ENCODE assay signal across 8 cellular contexts in genomic region chr15:60585743-60586708, GRCh38.
A peak's percentile ranks its signal among the peaks of the same experiment; 100 is the strongest.
DNase-seq lines count a peak whose midpoint lies in the region; ATAC-seq and TF ChIP-seq lines count a peak whose summit lies in the region.

No MANE protein-coding gene starts in this region.

- H3K4me1 Mint-ChIP-seq in H9 (peaks cover 36 to 64% of the 10 kb centered on the region in 2 experiments), endodermal cell (peaks cover 69% of the 10 kb centered on the region)

- H3K27ac Mint-ChIP-seq in H9 = peak overlapping the region in 2 of 3 experiments; percentile 42 to 69; a peak in 3 of 7 replicates
- peak overlapping the region; percentile 7 for H3K27ac Mint-ChIP-seq in endodermal cell

- H3K4ac ChIP-seq in H9 (ENCODE audit: low read depth, low read length) (no peak overlapping the region), mesendoderm (ENCODE audit: low read depth, low read length) (no peak overlapping the region)

- no peak overlapping the region for H2BK20ac ChIP-seq in H9 (ENCODE audit: low read depth, low read length, poor library complexity, severe bottlenecking)

- H3K4me3 ChIP-seq in WI38 (ENCODE audit: low read depth, low read length) = no peak overlapping the region
- H3K4me3 ChIP-seq in endodermal cell (ENCODE audit: low read length) = no peak overlapping the region
- no peak overlapping the region for H3K4me3 ChIP-seq in mesendoderm (ENCODE audit: low read length)
- no peak overlapping the region for H3K4me3 ChIP-seq in upper lobe of right lung

- H3K4me3 Mint-ChIP-seq in H9 = no peak overlapping the region
- H3K4me3 Mint-ChIP-seq in endodermal cell = no peak overlapping the region

- H3K14ac ChIP-seq in H9 (ENCODE audit: insufficient read depth, low read length) = no peak overlapping the region

- H4K91ac ChIP-seq in H9 (ENCODE audit: insufficient read length, low read depth, low read length) = no peak overlapping the region

- H3K9ac ChIP-seq in H9 (ENCODE audit: extremely low read depth, insufficient read length, low read length) = no peak overlapping the region
- no peak overlapping the region for H3K9ac ChIP-seq in endodermal cell (ENCODE audit: extremely low read depth, low read length, poor library complexity, severe bottlenecking)
- H3K9ac ChIP-seq in mesendoderm (ENCODE audit: low read length) = no peak overlapping the region

- H3T11ph ChIP-seq in H9 (ENCODE audit: low read length) = no peak overlapping the region

- H3K23me2 ChIP-seq in H9 (ENCODE audit: insufficient read length, low read depth, low read length, poor library complexity, severe bottlenecking) = peaks cover 4% of the 10 kb centered on the region

- intact Hi-C loops in upper lobe of right lung (cut with DNase I) = loop anchor here (2.0 kb wide), 1 partner anchor 329 kb away; no protein-coding TSS in a partner anchor

- no peak overlapping the region for H2AFZ ChIP-seq in H9 (ENCODE audit: low read length)

- H3K23ac ChIP-seq in H9 (ENCODE audit: insufficient read length, low read depth, low read length) = no peak overlapping the region
- no peak overlapping the region for H3K23ac ChIP-seq in mesendoderm (ENCODE audit: low read length)

- no peak overlapping the region for H2BK12ac ChIP-seq in H9 (ENCODE audit: insufficient read length, low read depth, low read length)

- WGBS in H9 (ENCODE audit: extremely low coverage, insufficient read length, low lambda C conversion rate) = no CpG with 5 or more reads among the region's 6 CpGs
- 44 to 71% methylated on average over 4 to 6 of the region's 6 CpGs for WGBS in endodermal cell (ENCODE audit: insufficient coverage in 1 of 2, insufficient read length in 1 of 2), 2 experiments
- WGBS in mesendoderm (ENCODE audit: extremely low coverage, insufficient coverage, low lambda C conversion rate) = no CpG with 5 or more reads among the region's 6 CpGs

- H2AK5ac ChIP-seq in H9 (ENCODE audit: insufficient read length, low read length) (no peak overlapping the region), mesendoderm (ENCODE audit: low read length) (peak overlapping the region; percentile 25)

- H3K9me3 ChIP-seq in H9 (ENCODE audit: control insufficient read depth, low read depth, low read length) (no peaks in the 10 kb centered on the region), endodermal cell (ENCODE audit: control insufficient read depth, low read length) (no peaks in the 10 kb centered on the region), upper lobe of right lung (no peaks in the 10 kb centered on the region)

- H4K8ac ChIP-seq in H9 (replicated peaks; ENCODE audit: insufficient read length, low read depth, low read length) (no peak overlapping the region), mesendoderm (ENCODE audit: low read depth, low read length) (no peak overlapping the region)

- H3K18ac ChIP-seq in H9 (ENCODE audit: insufficient read length, low read depth, low read length) (no peak overlapping the region), mesendoderm (ENCODE audit: low read length) (no peak overlapping the region)

- no peak overlapping the region for H2BK120ac ChIP-seq in H9 (ENCODE audit: low read depth, low read length, poor library complexity, severe bottlenecking)
- no peak overlapping the region for H2BK120ac ChIP-seq in mesendoderm (ENCODE audit: low read depth, low read length)

- H3K4me2 ChIP-seq in H9 (ENCODE audit: insufficient read depth, insufficient read length, low read length) (no peak overlapping the region), mesendoderm (ENCODE audit: low read length) (no peak overlapping the region)

- peaks cover 6% of the 10 kb centered on the region; the same call in 1 of the 2 replicates for H3K27me3 ChIP-seq in H9 (ENCODE audit: insufficient read depth, low read length)
- peaks cover 8% of the 10 kb centered on the region for H3K27me3 ChIP-seq in endodermal cell (ENCODE audit: control insufficient read depth, insufficient read depth, low read length, poor library complexity, severe bottlenecking)
- no peaks in the 10 kb centered on the region for H3K27me3 ChIP-seq in mesendoderm (ENCODE audit: insufficient read depth, low read length, poor library complexity)
- H3K27me3 ChIP-seq in upper lobe of right lung = no peaks in the 10 kb centered on the region

- H3K4me1 ChIP-seq in H9 (ENCODE audit: insufficient read depth, low read length) (peaks cover 4% of the 10 kb centered on the region), endodermal cell (ENCODE audit: control insufficient read depth, insufficient read depth, low read length) (peaks cover 19% of the 10 kb centered on the region), mesendoderm (ENCODE audit: control insufficient read depth, low read depth, low read length) (peaks cover 2% of the 10 kb centered on the region), upper lobe of right lung (peaks cover 11% of the 10 kb centered on the region)

- H4K20me1 ChIP-seq in H9 (ENCODE audit: control insufficient read depth, insufficient read depth, insufficient read length) = no peaks in the 10 kb centered on the region

- H3K36me3 Mint-ChIP-seq in H9 (ENCODE audit: insufficient read depth in 1 of 3, low read depth in 3 of 3) (no peaks in the 10 kb centered on the region), endodermal cell (ENCODE audit: low read depth) (no peaks in the 10 kb centered on the region)

- peaks cover 5% of the 10 kb centered on the region for H3K36me3 ChIP-seq in endodermal cell (ENCODE audit: control insufficient read depth, insufficient read depth, low read length)
- no peaks in the 10 kb centered on the region for H3K36me3 ChIP-seq in mesendoderm (ENCODE audit: control insufficient read depth, insufficient read depth, low read length)
- H3K36me3 ChIP-seq in upper lobe of right lung = no peaks in the 10 kb centered on the region

- H3K56ac ChIP-seq in H9 (ENCODE audit: insufficient read length, low read depth, low read length) = no peak overlapping the region
- peak overlapping the region; percentile 35 for H3K56ac ChIP-seq in mesendoderm (ENCODE audit: low read length)

- H2BK5ac ChIP-seq in H9 (ENCODE audit: insufficient read length, low read length) (no peak overlapping the region), mesendoderm (ENCODE audit: low read length) (no peak overlapping the region)

- peaks cover 27% of the 10 kb centered on the region for H3K27me3 Mint-ChIP-seq in H9 (ENCODE audit: low read depth)
- no peaks in the 10 kb centered on the region for H3K27me3 Mint-ChIP-seq in endodermal cell (ENCODE audit: insufficient read depth)

- ATAC-seq in upper lobe of right lung (peak; percentile 92), GM21529 (IDR thresholded peaks at IDR 0.05; ENCODE audit: unreplicated experiment) (no peak)

- peak; percentile 42 for DNase-seq in COLO829 (ENCODE audit: low spot score)
- DNase-seq in H9 = no peak
- peak; percentile 59 for DNase-seq in NCI-H2196 treated with DMSO at 0.1 percent for 48 hours (lab: John Stamatoyannopoulos, UW; ENCODE audit: unreplicated experiment)
- peak; percentile 81 for DNase-seq in endodermal cell
- DNase-seq in mesendoderm = peak; percentile 75
- no peak for DNase-seq in upper lobe of right lung

- H2BK15ac ChIP-seq in H9 (ENCODE audit: low read depth, low read length) (no peak overlapping the region), mesendoderm (replicated peaks; ENCODE audit: low read depth) (peak overlapping the region; percentile 41)

- H4K5ac ChIP-seq in H9 (ENCODE audit: insufficient read length, low read depth, low read length) (no peak overlapping the region), mesendoderm (ENCODE audit: low read length) (no peak overlapping the region)

- no peaks in the 10 kb centered on the region for H3K79me2 ChIP-seq in H9 (ENCODE audit: insufficient read depth, low read length)
- no peaks in the 10 kb centered on the region for H3K79me2 ChIP-seq in mesendoderm (ENCODE audit: control insufficient read depth, insufficient read depth, low read length)

- H3K9me3 Mint-ChIP-seq in H9 (no peaks in the 10 kb centered on the region), endodermal cell (no peaks in the 10 kb centered on the region)

- TF ChIP-seq CTCF in H9 (conservative IDR thresholded peaks at IDR 0.05) (peak; percentile 96), WI38 (IDR thresholded peaks at IDR 0.05; ENCODE audit: low read depth, low read length) (peak; percentile 65), endodermal cell (conservative IDR thresholded peaks at IDR 0.05) (peak; percentile 98), upper lobe of right lung (IDR thresholded peaks at IDR 0.05) (peak; percentile 89)

- H3K79me1 ChIP-seq in H9 (ENCODE audit: insufficient read depth, low read depth, low read length, poor library complexity, severe bottlenecking) (no peaks in the 10 kb centered on the region), mesendoderm (ENCODE audit: low read length) (peaks cover 2% of the 10 kb centered on the region)

- H3K27ac ChIP-seq in H9 (ENCODE audit: insufficient read length, low read depth, low read length) = no peak overlapping the region
- H3K27ac ChIP-seq in endodermal cell (ENCODE audit: low read depth, low read length) = no peak overlapping the region
- no peak overlapping the region for H3K27ac ChIP-seq in mesendoderm (ENCODE audit: low read depth, low read length)
- H3K27ac ChIP-seq in upper lobe of right lung = no peak overlapping the region

Comparison
In these comparisons a context has a peak if more than half of its experiments do, and no peak if none do; other contexts are left out.
1. DNase-seq: peak in COLO829 (single experiment), NCI-H2196 treated with DMSO at 0.1 percent for 48 hours (single experiment), endodermal cell (single experiment) and mesendoderm (single experiment); none in H9 (single experiment) and upper lobe of right lung (single experiment).
2. Peak in every context shown above with its lines, with median percentiles within 50 percentile points of each other: CTCF ChIP-seq.